ENCODE assay signal across 19 cellular contexts in the genomic region with DNA sequence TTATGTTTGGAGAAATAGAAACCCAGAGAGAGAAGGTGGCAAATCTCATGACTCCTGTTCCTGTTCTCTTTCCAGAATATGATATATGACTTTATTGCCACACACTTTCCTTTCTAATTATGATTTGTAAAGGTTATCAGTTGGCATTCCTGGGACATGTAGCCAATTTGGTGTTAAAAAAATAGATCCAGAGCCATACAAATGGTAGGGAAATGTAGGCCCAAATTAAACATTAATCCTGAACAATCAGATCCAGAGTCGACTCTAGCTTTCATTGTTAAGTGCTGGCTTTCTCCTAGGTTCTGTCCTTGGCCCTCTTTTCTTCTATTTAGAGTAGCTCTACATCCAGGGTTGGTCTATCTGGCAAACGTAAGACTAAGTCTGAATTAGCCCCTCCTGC.
A peak's percentile ranks its signal among the peaks of the same experiment; 100 is the strongest.
DNase-seq lines count a peak whose midpoint lies in the region; ATAC-seq, FAIRE-seq and TF ChIP-seq lines count a peak whose summit lies in the region.
"Had no signal": no experiment of that assay in that cellular context is flagged by ENCODE, and none has a peak within 500 bp of the region (broad histone marks: within the 10 kb centered on the region; RNA-seq: fewer than 3 reads in every experiment).

No MANE protein-coding gene starts in this region.

- no peaks in the 10 kb centered on the region for H3K79me2 ChIP-seq in astrocyte (ENCODE audit: insufficient read depth, low read length)

- intact Hi-C loops in mucosa of descending colon (cut with DNase I, micrococcal nuclease) (no loop called here), sigmoid colon (cut with DNase I) (no loop called here)

- DNase-seq in astrocyte (ENCODE audit: low read depth) (no peak), mucosa of descending colon (no peak), NCI-H446 (lab: John Stamatoyannopoulos, UW) (no peak), sigmoid colon (no peak), SW480 (ENCODE audit: low spot score) (no peak)
- DNase-seq: BE2C; C1 segment of cervical spinal cord; Caco-2; CD4-positive, CD25-positive, alpha-beta regulatory T cell; HCEC 1CT had no signal

- FAIRE-seq in astrocyte (lab: Jason Lieb, UNC) = peak; percentile 71
- FAIRE-seq: D721Med, G401.6, GM12891, GM19239, H54, HepG2 had no signal

- no peaks in the 10 kb centered on the region for H3K9me3 Mint-ChIP-seq in astrocyte (ENCODE audit: unreplicated experiment)
- H3K9me3 Mint-ChIP-seq in stimulated activated memory B cell treated with anti-CD40 and anti-IgM and Interleukin-4, amounts not matched to agents 10 μg/mL and 1 μg/mL and 100 μg/mL, for 72 hours = peaks cover 2% of the 10 kb centered on the region
- H3K9me3 Mint-ChIP-seq: CD4-positive, CD25-positive, alpha-beta regulatory T cell; GM23338 had no signal

- H3K4me3 ChIP-seq in astrocyte (ENCODE audit: insufficient read depth, low read depth, low read length) = no peak overlapping the region
- H3K4me3 ChIP-seq in mucosa of descending colon = no peak overlapping the region
- no peak overlapping the region for H3K4me3 ChIP-seq in sigmoid colon
- H3K4me3 ChIP-seq: GM23338 had no signal

- H3K27me3 Mint-ChIP-seq in astrocyte (ENCODE audit: low read depth, unreplicated experiment) = peaks cover 11% of the 10 kb centered on the region
- H3K27me3 Mint-ChIP-seq in stimulated activated memory B cell treated with anti-CD40 and anti-IgM and Interleukin-4, amounts not matched to agents 10 μg/mL and 1 μg/mL and 100 μg/mL, for 72 hours = no peaks in the 10 kb centered on the region

- TF ChIP-seq POLR2A in sigmoid colon (IDR thresholded peaks at IDR 0.05) = no peak

- no peaks in the 10 kb centered on the region for H3K36me3 Mint-ChIP-seq in astrocyte (ENCODE audit: low read depth, unreplicated experiment)
- H3K36me3 Mint-ChIP-seq in stimulated activated memory B cell treated with anti-CD40 and anti-IgM and Interleukin-4, amounts not matched to agents 10 μg/mL and 1 μg/mL and 100 μg/mL, for 72 hours = no peaks in the 10 kb centered on the region
- H3K36me3 Mint-ChIP-seq: CD4-positive, CD25-positive, alpha-beta regulatory T cell had no signal

- H4K20me1 ChIP-seq in astrocyte (ENCODE audit: insufficient read depth, low read length) = no peaks in the 10 kb centered on the region

- H3K27ac ChIP-seq in astrocyte (ENCODE audit: low read depth, low read length) = no peak overlapping the region
- no peak overlapping the region for H3K27ac ChIP-seq in sigmoid colon

- no peak overlapping the region for H3K27ac Mint-ChIP-seq in astrocyte (ENCODE audit: unreplicated experiment)
- peak overlapping the region; percentile 65 for H3K27ac Mint-ChIP-seq in stimulated activated memory B cell treated with anti-CD40 and anti-IgM and Interleukin-4, amounts not matched to agents 10 μg/mL and 1 μg/mL and 100 μg/mL, for 72 hours
- H3K27ac Mint-ChIP-seq: GM23338 had no signal

- H3K9ac ChIP-seq in astrocyte (ENCODE audit: low read length) = no peak overlapping the region

- ATAC-seq in HG03095 (IDR thresholded peaks at IDR 0.05; ENCODE audit: unreplicated experiment) (peak; percentile 10), mucosa of descending colon (peak; percentile 31)
- no peak for ATAC-seq in stimulated activated memory B cell treated with anti-CD40 and anti-IgM and Interleukin-4, amounts not matched to agents 10 μg/mL and 1 μg/mL and 100 μg/mL, for 72 hours
- ATAC-seq: GM23338, HepG2 had no signal

- H3K27me3 ChIP-seq in astrocyte (ENCODE audit: insufficient read depth, low read length) (no peaks in the 10 kb centered on the region), sigmoid colon (no peaks in the 10 kb centered on the region)
- H3K27me3 ChIP-seq: BE2C had no signal

- H3K9me3 ChIP-seq in astrocyte (ENCODE audit: insufficient read depth, low read depth, low read length) (no peaks in the 10 kb centered on the region), mucosa of descending colon (no peaks in the 10 kb centered on the region), sigmoid colon (no peaks in the 10 kb centered on the region)
- H3K9me3 ChIP-seq: BE2C, Caco-2 had no signal

- H3K4me3 Mint-ChIP-seq in astrocyte (ENCODE audit: unreplicated experiment) = no peak overlapping the region
- no peak overlapping the region for H3K4me3 Mint-ChIP-seq in stimulated activated memory B cell treated with anti-CD40 and anti-IgM and Interleukin-4, amounts not matched to agents 10 μg/mL and 1 μg/mL and 100 μg/mL, for 72 hours
- H3K4me3 Mint-ChIP-seq: GM23338 had no signal

- no peaks in the 10 kb centered on the region for H3K4me1 Mint-ChIP-seq in astrocyte (ENCODE audit: low read depth, unreplicated experiment)
- H3K4me1 Mint-ChIP-seq in stimulated activated memory B cell treated with anti-CD40 and anti-IgM and Interleukin-4, amounts not matched to agents 10 μg/mL and 1 μg/mL and 100 μg/mL, for 72 hours = peaks cover 33% of the 10 kb centered on the region
- H3K4me1 Mint-ChIP-seq: CD4-positive, CD25-positive, alpha-beta regulatory T cell; GM23338 had no signal

- H3K4me2 ChIP-seq in astrocyte (ENCODE audit: low read length) = no peak overlapping the region
- H3K4me2 ChIP-seq: GM23338 had no signal

- no peaks in the 10 kb centered on the region for H3K4me1 ChIP-seq in astrocyte (ENCODE audit: insufficient read depth, low read length)
- no peaks in the 10 kb centered on the region for H3K4me1 ChIP-seq in mucosa of descending colon (ENCODE audit: low read depth)
- no peaks in the 10 kb centered on the region for H3K4me1 ChIP-seq in sigmoid colon
- H3K4me1 ChIP-seq: BE2C, Caco-2 had no signal

- no peak for TF ChIP-seq EP300 in sigmoid colon (IDR thresholded peaks at IDR 0.05)

- no peak for TF ChIP-seq CTCF in astrocyte (IDR thresholded peaks at IDR 0.05; ENCODE audit: insufficient read depth, low read depth, low read length)
- no peak for TF ChIP-seq CTCF in mucosa of descending colon (IDR thresholded peaks at IDR 0.05)
- TF ChIP-seq CTCF in sigmoid colon (IDR thresholded peaks at IDR 0.05) = no peak

- H2AFZ ChIP-seq in astrocyte (ENCODE audit: low read depth, low read length) = no peak overlapping the region
- H2AFZ ChIP-seq: GM23338 had no signal

- H3K36me3 ChIP-seq in astrocyte (ENCODE audit: insufficient read depth, low read length) (no peaks in the 10 kb centered on the region), mucosa of descending colon (ENCODE audit: low read depth) (no peaks in the 10 kb centered on the region), sigmoid colon (no peaks in the 10 kb centered on the region)
- H3K36me3 ChIP-seq: BE2C had no signal

- WGBS in sigmoid colon, 2 donors = 17 to 57% methylated on average over 2 of the region's 2 CpGs
